Comparison of ENCODE assay signal across 10 cellular contexts in genomic region chr3:111989061-111989678, GRCh38. TPM values are rescaled to one million over a fixed set of nuclear protein-coding genes. Genes with fewer than 3 reads are reported as not detected.
DNase-seq lines count a peak whose midpoint lies in the region; ATAC-seq and TF ChIP-seq lines count a peak whose summit lies in the region.
"Had no signal": no experiment of that assay in that cellular context is flagged by ENCODE, and none has a peak within 500 bp of the region (broad histone marks: within the 10 kb centered on the region; RNA-seq: fewer than 3 reads in every experiment).

No MANE protein-coding gene starts in this region.

- H3K4me1 ChIP-seq in KMS-11 (ENCODE audit: low read depth, poor library complexity, severe bottlenecking) = peaks cover 5% of the 10 kb centered on the region
- H3K4me1 ChIP-seq in Peyer's patch = no peaks in the 10 kb centered on the region
- H3K4me1 ChIP-seq: BLaER1 treated with 17β-estradiol and CSF1 and Interleukin-3, amounts not matched to agents 10 nM and 100 nM had no signal

- peaks cover 3% of the 10 kb centered on the region for H3K27me3 Mint-ChIP-seq in endothelial cell (ENCODE audit: unreplicated experiment)
- no peaks in the 10 kb centered on the region for H3K27me3 Mint-ChIP-seq in naive thymus-derived CD8-positive, alpha-beta T cell

- DNase-seq in NOMO-1 (lab: John Stamatoyannopoulos, UW; ENCODE audit: unreplicated experiment in 2 of 2) (peak; percentile 2 to 15), NOMO-1 treated with dmso at 0.1 percent for 144 hours (lab: John Stamatoyannopoulos, UW; ENCODE audit: unreplicated experiment) (no peak), Peyer's patch (peak in 1 of 3 donors; percentile 67), endothelial cell (ENCODE audit: low spot score) (no peak)
- peak in 2 of 10 donors; percentile 23 to 42 for DNase-seq in naive thymus-derived CD8-positive, alpha-beta T cell
- DNase-seq in stimulated activated CD4-positive, alpha-beta T cell treated with anti-CD3 and anti-CD28 coated beads, Interleukin-1b, Interleukin-23, amount 100 ng/mL, for 48 hours = no peak

- TF ChIP-seq POLR2A in Peyer's patch (IDR thresholded peaks at IDR 0.05) = no peak

- H3K9ac ChIP-seq in KMS-11 = no peak overlapping the region
- H3K9ac ChIP-seq: BLaER1 treated with 17β-estradiol and CSF1 and Interleukin-3, amounts not matched to agents 10 nM and 100 nM had no signal

- TF ChIP-seq CTCF in KMS-11 (conservative IDR thresholded peaks at IDR 0.05; ENCODE audit: low read depth, low read length) (peak; percentile 78), Peyer's patch (IDR thresholded peaks at IDR 0.05) (peak; percentile 20 to 78 (median 67)), endothelial cell (IDR thresholded peaks at IDR 0.05; ENCODE audit: unreplicated experiment) (peak; percentile 62)

- H3K27ac ChIP-seq in KMS-11 (no peak overlapping the region), Peyer's patch (no peak overlapping the region)
- H3K27ac ChIP-seq: BLaER1 treated with 17β-estradiol and CSF1 and Interleukin-3, amounts not matched to agents 10 nM and 100 nM had no signal

- H3K4me3 ChIP-seq in KMS-11 (IDR thresholded peaks at IDR 0.05; ENCODE audit: insufficient read depth, low read depth, low read length) (no peak overlapping the region), Peyer's patch (no peak overlapping the region)
- H3K4me3 ChIP-seq: BLaER1 treated with 17β-estradiol and CSF1 and Interleukin-3, amounts not matched to agents 10 nM and 100 nM had no signal

- H3K27me3 ChIP-seq in KMS-11 (ENCODE audit: insufficient read depth, low read depth) = no peaks in the 10 kb centered on the region
- H3K27me3 ChIP-seq in Peyer's patch = no peaks in the 10 kb centered on the region
- H3K27me3 ChIP-seq: BLaER1 treated with 17β-estradiol and CSF1 and Interleukin-3, amounts not matched to agents 10 nM and 100 nM had no signal

- no peaks in the 10 kb centered on the region for H3K36me3 Mint-ChIP-seq in endothelial cell (ENCODE audit: low read depth, unreplicated experiment)
- peaks cover 11 to 69% (median 15%) of the 10 kb centered on the region in 3 donors for H3K36me3 Mint-ChIP-seq in naive thymus-derived CD8-positive, alpha-beta T cell

- POLR2A ChIA-PET in naive thymus-derived CD8-positive, alpha-beta T cell (lab: Charles Lee) = interaction anchor here (1.1 to 3.1 kb wide), 3 partner anchors 9 to 23 kb away, joined by 3 to 14 read pairs (median 3); partner anchors contain the start of gene ABHD10

- no peaks in the 10 kb centered on the region for H3K9me3 Mint-ChIP-seq in endothelial cell (ENCODE audit: unreplicated experiment)
- H3K9me3 Mint-ChIP-seq in naive thymus-derived CD8-positive, alpha-beta T cell = no peaks in the 10 kb centered on the region

- no peak overlapping the region for H3K27ac Mint-ChIP-seq in endothelial cell (ENCODE audit: unreplicated experiment)
- peak overlapping the region in 2 of 10 donors; percentile 33 to 69 for H3K27ac Mint-ChIP-seq in naive thymus-derived CD8-positive, alpha-beta T cell

- ATAC-seq in GM21786 (IDR thresholded peaks at IDR 0.05; ENCODE audit: unreplicated experiment) = peak; percentile 98
- peak; percentile 74 to 82 for ATAC-seq in naive thymus-derived CD8-positive, alpha-beta T cell

- H3K9me3 ChIP-seq in Peyer's patch = no peaks in the 10 kb centered on the region
- H3K9me3 ChIP-seq: BLaER1 treated with 17β-estradiol and CSF1 and Interleukin-3, amounts not matched to agents 10 nM and 100 nM had no signal

- H2AFZ ChIP-seq in KMS-11 (ENCODE audit: low read depth) = no peak overlapping the region

- no peaks in the 10 kb centered on the region for H3K79me2 ChIP-seq in KMS-11 (ENCODE audit: insufficient read depth, low read depth)

- peaks cover 7% of the 10 kb centered on the region; the same call in 1 of the 2 replicates for H3K36me3 ChIP-seq in KMS-11 (ENCODE audit: insufficient read depth)
- peaks cover 0 to 39% (median 0%) of the 10 kb centered on the region in 3 donors for H3K36me3 ChIP-seq in Peyer's patch

- H3K4me3 Mint-ChIP-seq in endothelial cell (ENCODE audit: unreplicated experiment) = no peak overlapping the region
- no peak overlapping the region for H3K4me3 Mint-ChIP-seq in naive thymus-derived CD8-positive, alpha-beta T cell

- no peak overlapping the region for H3K4me2 ChIP-seq in KMS-11
- H3K4me2 ChIP-seq: BLaER1 treated with 17β-estradiol and CSF1 and Interleukin-3, amounts not matched to agents 10 nM and 100 nM had no signal

- H3K4me1 Mint-ChIP-seq in endothelial cell (ENCODE audit: unreplicated experiment) = peaks cover 5% of the 10 kb centered on the region
- H3K4me1 Mint-ChIP-seq in naive thymus-derived CD8-positive, alpha-beta T cell = peaks cover 19 to 47% (median 33%) of the 10 kb centered on the region in 4 donors

- no peaks in the 10 kb centered on the region; the same call in 1 of the 2 replicates for H4K20me1 ChIP-seq in KMS-11 (ENCODE audit: insufficient read depth)

RNA-seq across cellular contexts. Expression of gene TAGLN3, which starts 9.6 kb away (rescaled TPM):
- total RNA-seq in Peyer's patch (1 to 10 TPM in 1 of 4 donors, not detected in 3; 1.1 TPM), endothelial cell (ENCODE audit: unreplicated experiment) (0.72 TPM)
- not detected for total RNA-seq in naive thymus-derived CD8-positive, alpha-beta T cell
- not detected for polyA plus RNA-seq in naive thymus-derived CD8-positive, alpha-beta T cell

RNA-seq across cellular contexts. Expression of gene ABHD10, which starts 10.3 kb away (rescaled TPM):
- 10 to 100 TPM in 2 of 4 donors, 1 to 10 TPM in 2; 7.4 to 20.9 (median 11.8) TPM for total RNA-seq in Peyer's patch
- total RNA-seq in endothelial cell (ENCODE audit: unreplicated experiment) = 18.7 TPM
- total RNA-seq in naive thymus-derived CD8-positive, alpha-beta T cell = 10 to 100 TPM; 33.0 to 40.0 TPM
- 10 to 100 TPM; 31.3 to 40.9 (median 39.2) TPM for polyA plus RNA-seq in naive thymus-derived CD8-positive, alpha-beta T cell

RNA-seq across cellular contexts. Expression of gene TMPRSS7, which starts 45.4 kb away (rescaled TPM):
- total RNA-seq in Peyer's patch (not detected), endothelial cell (ENCODE audit: unreplicated experiment) (not detected)
- not detected for total RNA-seq in naive thymus-derived CD8-positive, alpha-beta T cell
- polyA plus RNA-seq in naive thymus-derived CD8-positive, alpha-beta T cell = under 1 TPM in 2 of 3 donors, not detected in 1; 0.08 to 0.12 TPM
- total RNA-seq: temporal lobe had no signal

Comparison
In these comparisons a context has a peak if more than half of its experiments do, and no peak if none do; other contexts are left out.
1. DNase-seq: peak in NOMO-1 (2 of 2); none in NOMO-1 treated with dmso at 0.1 percent for 144 hours (single experiment), endothelial cell (single experiment) and stimulated activated CD4-positive, alpha-beta T cell treated with anti-CD3 and anti-CD28 coated beads, Interleukin-1b, Interleukin-23, amount 100 ng/mL, for 48 hours (single experiment).
2. Peak in every context shown above with its lines, with median percentiles within 50 percentile points of each other: CTCF ChIP-seq.